In genomic region chr2:219312683-219313263, GRCh38 we compare ENCODE assay signal across 21 cellular contexts. TPM values are rescaled to one million over a fixed set of nuclear protein-coding genes. Genes with fewer than 3 reads are reported as not detected.
"Had no signal": no experiment of that assay in that cellular context is flagged by ENCODE, and none has a peak within 500 bp of the region (broad histone marks: within the 10 kb centered on the region; RNA-seq: fewer than 3 reads in every experiment).

No MANE protein-coding gene starts in this region.

RNA-seq across cellular contexts. Expression of gene PTPRN, which starts 3.6 kb away (rescaled TPM):
- total RNA-seq: activated naive CD4-positive, alpha-beta T cell treated with anti-CD3 and anti-CD28 coated beads for 36 hours; activated naive CD8-positive, alpha-beta T cell treated with anti-CD3 and anti-CD28 coated beads, Interleukin-2, amount 10 ng/mL, durations not matched to agents 7 days and 5 days; ascending aorta had no signal
- polyA plus RNA-seq: aorta had no signal

RNA-seq across cellular contexts. Expression of gene RESP18, which starts 19.8 kb away (rescaled TPM):
- total RNA-seq: activated naive CD4-positive, alpha-beta T cell treated with anti-CD3 and anti-CD28 coated beads for 36 hours; activated naive CD4-positive, alpha-beta T cell treated with anti-CD3 and anti-CD28 coated beads, Interleukin-2, amount 50 U/mL, for 72 hours; activated naive CD8-positive, alpha-beta T cell treated with anti-CD3 and anti-CD28 coated beads for 36 hours; activated naive CD8-positive, alpha-beta T cell treated with anti-CD3 and anti-CD28 coated beads, Interleukin-2, amount 10 ng/mL, durations not matched to agents 7 days and 5 days; activated T-cell treated with anti-CD3 and anti-CD28 coated beads, Interleukin-2, amount 50 U/mL, for 4 hours; activated T-cell treated with anti-CD3 and anti-CD28 coated beads, Interleukin-2, amount 50 U/mL, for 72 hours; activated T-helper 1 cell treated with anti-CD3 and anti-CD28 coated beads, Interleukin-12 subunit alpha, Interleukin-12 subunit beta, Interleukin-2, Interleukin-4 antibody, amounts not matched to agents 30 ng/mL and 10 ng/mL and 1 ng/mL, durations not matched to agents 14 hours and 24 hours and 36 hours; activated T-helper 17 cell treated with anti-CD3 and anti-CD28 coated beads, Interleukin-2, amount 50 U/mL, for 72 hours; activated T-helper 2 cell treated with anti-CD3 and anti-CD28 coated beads, Interferon-gamma antibody, Interleukin-2, Interleukin-4, amounts not matched to agents 10 μg/mL and 5 μg/mL and 100 μg/mL, durations not matched to agents 14 hours and 24 hours and 36 hours; adrenal gland; aorta; ascending aorta; astrocyte; body of pancreas; breast epithelium; bronchial epithelial cell; cardiac muscle cell; cardiac septum; chondrocyte had no signal
- polyA plus RNA-seq: adipose tissue, adrenal gland, aorta, cardiac muscle cell had no signal

RNA-seq across cellular contexts. Expression of gene TUBA4B, which starts 59.7 kb away (rescaled TPM):
- total RNA-seq: activated naive CD4-positive, alpha-beta T cell treated with anti-CD3 and anti-CD28 coated beads for 36 hours; activated naive CD4-positive, alpha-beta T cell treated with anti-CD3 and anti-CD28 coated beads, Interleukin-2, amount 50 U/mL, for 72 hours; activated naive CD8-positive, alpha-beta T cell treated with anti-CD3 and anti-CD28 coated beads for 36 hours; activated naive CD8-positive, alpha-beta T cell treated with anti-CD3 and anti-CD28 coated beads, Interleukin-2, amount 10 ng/mL, durations not matched to agents 7 days and 5 days; activated T-cell treated with anti-CD3 and anti-CD28 coated beads, Interleukin-2, amount 50 U/mL, for 4 hours; activated T-cell treated with anti-CD3 and anti-CD28 coated beads, Interleukin-2, amount 50 U/mL, for 72 hours; activated T-helper 1 cell treated with anti-CD3 and anti-CD28 coated beads, Interleukin-12 subunit alpha, Interleukin-12 subunit beta, Interleukin-2, Interleukin-4 antibody, amounts not matched to agents 30 ng/mL and 10 ng/mL and 1 ng/mL, durations not matched to agents 14 hours and 24 hours and 36 hours; activated T-helper 17 cell treated with anti-CD3 and anti-CD28 coated beads, Interleukin-2, amount 50 U/mL, for 72 hours; activated T-helper 2 cell treated with anti-CD3 and anti-CD28 coated beads, Interferon-gamma antibody, Interleukin-2, Interleukin-4, amounts not matched to agents 10 μg/mL and 5 μg/mL and 100 μg/mL, durations not matched to agents 14 hours and 24 hours and 36 hours; aorta; ascending aorta; astrocyte; body of pancreas; bronchial epithelial cell; cardiac muscle cell; cardiac septum; cerebellum; chondrocyte had no signal
- polyA plus RNA-seq: adipose tissue, cardiac muscle cell had no signal
